Comparison of ENCODE assay signal across 8 cellular contexts in genomic region chr4:158850800-158851644, GRCh38.
DNase-seq lines count a peak whose midpoint lies in the region; ATAC-seq and TF ChIP-seq lines count a peak whose summit lies in the region.

No MANE protein-coding gene starts in this region.

- no peaks in the 10 kb centered on the region for H3K4me1 ChIP-seq in gastrocnemius medialis

- CTCF ChIA-PET in BJ (lab: Yijun Ruan, JAX) = interaction anchor here (0.7 to 4.7 kb wide), 23 partner anchors 10 to 444 kb away, joined by 3 to 29 read pairs (median 4); no protein-coding TSS in a partner anchor

- peaks cover 61% of the 10 kb centered on the region for H3K27me3 Mint-ChIP-seq in stimulated activated memory B cell treated with anti-CD40 and anti-IgM and Interleukin-4, amounts not matched to agents 10 μg/mL and 1 μg/mL and 100 μg/mL, for 72 hours

- POLR2A ChIA-PET in BJ (lab: Charles Lee) = no interaction called here

- 0 out of 2 replicates have a peak, but pooled peaks cover 2% of the 10 kb centered on the region for H3K36me3 ChIP-seq in BJ (ENCODE audit: control insufficient read depth, insufficient read depth, low read length)
- peaks cover 0 to 29% of the 10 kb centered on the region in 2 donors for H3K36me3 ChIP-seq in gastrocnemius medialis

- H3K4me1 Mint-ChIP-seq in stimulated activated memory B cell treated with anti-CD40 and anti-IgM and Interleukin-4, amounts not matched to agents 10 μg/mL and 1 μg/mL and 100 μg/mL, for 72 hours = no peaks in the 10 kb centered on the region

- H3K4me3 ChIP-seq in BJ (ENCODE audit: low read depth, low read length) (no peak overlapping the region), fibroblast of the aortic adventitia (ENCODE audit: low read depth, low read length) (no peak overlapping the region), gastrocnemius medialis (no peak overlapping the region)

- H3K9me3 Mint-ChIP-seq in stimulated activated memory B cell treated with anti-CD40 and anti-IgM and Interleukin-4, amounts not matched to agents 10 μg/mL and 1 μg/mL and 100 μg/mL, for 72 hours = no peaks in the 10 kb centered on the region

- no peaks in the 10 kb centered on the region for H3K9me3 ChIP-seq in gastrocnemius medialis

- ATAC-seq in GM21786 (IDR thresholded peaks at IDR 0.05; ENCODE audit: unreplicated experiment) (peak; percentile 33), gastrocnemius medialis (peak in 1 of 2 donors; percentile 43), HG03039 (IDR thresholded peaks at IDR 0.05; ENCODE audit: unreplicated experiment) (no peak)
- ATAC-seq in stimulated activated memory B cell treated with anti-CD40 and anti-IgM and Interleukin-4, amounts not matched to agents 10 μg/mL and 1 μg/mL and 100 μg/mL, for 72 hours = no peak

- H3K27ac Mint-ChIP-seq in stimulated activated memory B cell treated with anti-CD40 and anti-IgM and Interleukin-4, amounts not matched to agents 10 μg/mL and 1 μg/mL and 100 μg/mL, for 72 hours = no peak overlapping the region

- no peaks in the 10 kb centered on the region for H3K36me3 Mint-ChIP-seq in stimulated activated memory B cell treated with anti-CD40 and anti-IgM and Interleukin-4, amounts not matched to agents 10 μg/mL and 1 μg/mL and 100 μg/mL, for 72 hours

- intact Hi-C loops in gastrocnemius medialis (cut with DNase I; ENCODE audit: low total_unique reads) = loop anchor here (1.0 kb wide), 1 partner anchor 121 kb away; no protein-coding TSS in a partner anchor

- no peak for DNase-seq in BJ (ENCODE audit: low read depth)
- peak; percentile 32 for DNase-seq in SK-MEL-5 (ENCODE audit: low read depth, low spot score)
- peak; percentile 79 for DNase-seq in fibroblast of the aortic adventitia (ENCODE audit: low read depth)
- DNase-seq in gastrocnemius medialis = no peak
- no peak for DNase-seq in D341Med (ENCODE audit: low spot score)

- TF ChIP-seq POLR2A in gastrocnemius medialis (IDR thresholded peaks at IDR 0.05) = no peak

- peak overlapping the region in 1 of 4 donors; percentile 28 for H3K27ac ChIP-seq in gastrocnemius medialis

- H3K4me3 Mint-ChIP-seq in stimulated activated memory B cell treated with anti-CD40 and anti-IgM and Interleukin-4, amounts not matched to agents 10 μg/mL and 1 μg/mL and 100 μg/mL, for 72 hours = no peak overlapping the region

- in situ Hi-C loops in SK-MEL-5 (cut with HindIII; ENCODE audit: low pct_unique_long_range_greater_than_20kb, low sequenced_read_pairs) (no loop called here), gastrocnemius medialis (cut with MboI; ENCODE audit: low sequenced_read_pairs in 4 of 4) (loop anchor here (5.0 to 25.0 kb wide), 5 partner anchors 119 to 594 kb away; no protein-coding TSS in a partner anchor)

- TF ChIP-seq CTCF in BJ (IDR thresholded peaks at IDR 0.05; ENCODE audit: insufficient read depth, low read depth, low read length) (peak; percentile 53), fibroblast of the aortic adventitia (IDR thresholded peaks at IDR 0.05; ENCODE audit: insufficient read depth, low read length) (peak; percentile 63), gastrocnemius medialis (IDR thresholded peaks at IDR 0.05 in 4 of 5, conservative IDR thresholded peaks at IDR 0.05 in 1 of 5) (peak; percentile 66 to 75 (median 70))

- H3K27me3 ChIP-seq in BJ (ENCODE audit: control insufficient read depth, insufficient read depth, low read length) (no peaks in the 10 kb centered on the region), gastrocnemius medialis (no peaks in the 10 kb centered on the region)

Comparison
In these comparisons a context has a peak if more than half of its experiments do, and no peak if none do; other contexts are left out.
1. DNase-seq: peak in SK-MEL-5 (single experiment) and fibroblast of the aortic adventitia (single experiment); none in BJ (single experiment), gastrocnemius medialis (0 of 2) and D341Med (single experiment).
2. Peak in every context shown above with its lines, with median percentiles within 50 percentile points of each other: CTCF ChIP-seq.